Comparison of ENCODE assay signal across 8 cellular contexts in genomic region chr7:85554294-85554877, GRCh38.
DNase-seq lines count a peak whose midpoint lies in the region; ATAC-seq and TF ChIP-seq lines count a peak whose summit lies in the region.

No MANE protein-coding gene starts in this region.

- H3K9ac ChIP-seq in HCT116 (ENCODE audit: low read length) = no peak overlapping the region
- no peak overlapping the region for H3K9ac ChIP-seq in MM.1S (ENCODE audit: low read length)
- H3K9ac ChIP-seq in trophoblast cell (ENCODE audit: low read length) = no peak overlapping the region

- H3K4me3 ChIP-seq in HCT116 (replicated peaks in 1 of 2; ENCODE audit: low read depth in 1 of 2, low read length in 2 of 2) (no peak overlapping the region), MM.1S (ENCODE audit: low read length) (no peak overlapping the region), trophoblast cell (ENCODE audit: low read depth, low read length) (no peak overlapping the region)

- RAD21 ChIA-PET in HCT116 (lab: Charles Lee; ENCODE audit: low non-redundant PET in 1 of 2, low total read pairs in 2 of 2, uncharacterized antibody in 2 of 2, unreplicated experiment in 2 of 2) = interaction anchor here in 1 of 2 experiments (0.9 kb wide), 1 partner anchor 513 kb away, joined by 4 read pairs; no protein-coding TSS in a partner anchor

- no peak overlapping the region for H3K27ac ChIP-seq in HCT116 (ENCODE audit: low read depth, low read length)
- no peak overlapping the region for H3K27ac ChIP-seq in MM.1S (ENCODE audit: low read length)
- H3K27ac ChIP-seq in trophoblast cell (ENCODE audit: low read depth, low read length) = no peak overlapping the region

- POLR2A ChIA-PET in HCT116 (lab: Charles Lee) = no interaction called here

- H3K4me2 ChIP-seq in HCT116 (ENCODE audit: low read length) = no peak overlapping the region
- H3K4me2 ChIP-seq in MM.1S (ENCODE audit: low read depth, low read length) = no peak overlapping the region
- no peak overlapping the region for H3K4me2 ChIP-seq in trophoblast cell (ENCODE audit: low read length)

- no peaks in the 10 kb centered on the region for H3K4me1 ChIP-seq in HCT116 (ENCODE audit: control insufficient read depth in 1 of 2, insufficient read depth in 2 of 2, low read length in 2 of 2)
- H3K4me1 ChIP-seq in MM.1S (ENCODE audit: low read length) = no peaks in the 10 kb centered on the region
- H3K4me1 ChIP-seq in trophoblast cell (ENCODE audit: control insufficient read depth in 1 of 2, insufficient read depth in 2 of 2, low read length in 2 of 2) = no peaks in the 10 kb centered on the region

- H4K12ac ChIP-seq in trophoblast cell (ENCODE audit: low read depth, low read length) = no peak overlapping the region

- H3F3A ChIP-seq in MM.1S (ENCODE audit: insufficient read depth, low read length) = no peaks in the 10 kb centered on the region

- CTCF ChIA-PET in HCT116 (lab: Charles Lee) = interaction anchor here (0.6 to 1.7 kb wide), 10 partner anchors 10 to 527 kb away, joined by 3 to 6 read pairs (median 3); no protein-coding TSS in a partner anchor

- no peak overlapping the region for H2BK120ac ChIP-seq in trophoblast cell (ENCODE audit: insufficient read depth, low read length, poor library complexity)

- DNase-seq in stimulated activated CD4-positive, alpha-beta T cell treated with anti-CD3 and anti-CD28 coated beads, Interleukin-15, amount 100 ng/mL, for 24 hours = peak; percentile 3
- DNase-seq in stimulated activated CD4-positive, alpha-beta T cell treated with anti-CD3 and anti-CD28 coated beads, Interleukin-2, amount 100 ng/mL, for 24 hours = no peak
- DNase-seq in HCT116 (ENCODE audit: low read depth, low spot score) (peak; percentile 37), MM.1S (peak; percentile 70), SHP77 treated with DMSO at 0.1 percent for 48 hours (lab: John Stamatoyannopoulos, UW) (peak; percentile 7), fibroblast of gingiva (ENCODE audit: low read depth) (peak; percentile 73), trophoblast cell (peak; percentile 52 to 91)

- H3K79me2 ChIP-seq in HCT116 (ENCODE audit: insufficient read depth, low read length) = no peaks in the 10 kb centered on the region
- no peaks in the 10 kb centered on the region for H3K79me2 ChIP-seq in MM.1S (ENCODE audit: low read length)
- no peaks in the 10 kb centered on the region for H3K79me2 ChIP-seq in trophoblast cell (ENCODE audit: control insufficient read depth, insufficient read depth, low read length, poor library complexity)

- peak; percentile 49 to 82 (median 59); a peak in 5 of 6 replicates for TF ChIP-seq CTCF in HCT116 (IDR thresholded peaks at IDR 0.05 in 2 of 3, conservative IDR thresholded peaks at IDR 0.05 in 1 of 3; ENCODE audit: borderline replicate concordance in 1 of 3, insufficient read depth in 1 of 3, low read depth in 2 of 3, low read length in 2 of 3)
- TF ChIP-seq CTCF in MM.1S (IDR thresholded peaks at IDR 0.05; ENCODE audit: low read length) = peak; percentile 79

- H3K36me3 ChIP-seq in HCT116 (ENCODE audit: control insufficient read depth in 1 of 2, insufficient read depth in 2 of 2, low read length in 2 of 2) (no peaks in the 10 kb centered on the region), MM.1S (replicated peaks; ENCODE audit: insufficient read depth, low read length) (no peaks in the 10 kb centered on the region), trophoblast cell (ENCODE audit: control insufficient read depth in 1 of 2, insufficient read depth in 2 of 2, low read length in 2 of 2) (no peaks in the 10 kb centered on the region)

- H2AK5ac ChIP-seq in trophoblast cell (ENCODE audit: low read length) = no peak overlapping the region

- H2AFZ ChIP-seq in HCT116 (ENCODE audit: low read depth, low read length, poor library complexity, severe bottlenecking) (no peak overlapping the region), MM.1S (ENCODE audit: low read length) (no peak overlapping the region), trophoblast cell (ENCODE audit: insufficient read depth, low read length, poor library complexity) (no peak overlapping the region)

- H3K9me2 ChIP-seq in HCT116 (ENCODE audit: insufficient read depth) (no peaks in the 10 kb centered on the region), MM.1S (replicated peaks; ENCODE audit: insufficient read depth, low read length) (no peaks in the 10 kb centered on the region)

- no peaks in the 10 kb centered on the region for H3K79me1 ChIP-seq in trophoblast cell (ENCODE audit: low read length)

- no peak overlapping the region for H3K18ac ChIP-seq in trophoblast cell (ENCODE audit: low read length)

- no TSS peak for BruUV-seq in HCT116 (replicated peaks; lab: Mats Ljungman, UMichigan)

- intact Hi-C loops in HCT116 (cut with micrococcal nuclease) = loop anchor here (1.0 kb wide), 1 partner anchor 513 kb away; no protein-coding TSS in a partner anchor

- ATAC-seq in HCT116 = peak; percentile 54
- ATAC-seq in GM21515 (IDR thresholded peaks at IDR 0.05; ENCODE audit: unreplicated experiment) = no peak

- no peak overlapping the region for H3K14ac ChIP-seq in trophoblast cell (ENCODE audit: low read length)

- H4K91ac ChIP-seq in trophoblast cell (ENCODE audit: low read depth, low read length) = no peak overlapping the region

- no peak overlapping the region for H2BK5ac ChIP-seq in trophoblast cell (ENCODE audit: low read depth, low read length, poor library complexity)

- H3K27me3 ChIP-seq in HCT116 (ENCODE audit: insufficient read depth, low read length) (no peaks in the 10 kb centered on the region), MM.1S (replicated peaks; ENCODE audit: insufficient read depth, low read length) (no peaks in the 10 kb centered on the region), trophoblast cell (ENCODE audit: insufficient read depth, low read length) (no peaks in the 10 kb centered on the region)

- TF ChIP-seq RAD21 in HCT116 (IDR thresholded peaks at IDR 0.05; ENCODE audit: low read depth) = peak; percentile 63

- H3K23ac ChIP-seq in trophoblast cell (ENCODE audit: low read length) = no peak overlapping the region

- H3K4ac ChIP-seq in trophoblast cell (ENCODE audit: low read depth, low read length) = no peak overlapping the region

- no peak for TF ChIP-seq POLR2A in HCT116 (IDR thresholded peaks at IDR 0.05; ENCODE audit: borderline replicate concordance, extremely low read depth, insufficient read depth, insufficient read length)

- H4K20me1 ChIP-seq in HCT116 (ENCODE audit: insufficient read depth) = no peaks in the 10 kb centered on the region
- H4K20me1 ChIP-seq in MM.1S (ENCODE audit: insufficient read depth, low read length) = no peaks in the 10 kb centered on the region

- no peak overlapping the region for H4K8ac ChIP-seq in trophoblast cell (ENCODE audit: low read depth, low read length)

- WGBS in trophoblast cell (ENCODE audit: extremely low coverage, insufficient coverage, insufficient read length) = no CpG with 5 or more reads among the region's 1 CpG

- H2BK12ac ChIP-seq in trophoblast cell (ENCODE audit: low read length) = no peak overlapping the region

- no peaks in the 10 kb centered on the region for H3K9me3 ChIP-seq in HCT116 (ENCODE audit: control insufficient read depth in 1 of 2, insufficient read depth in 1 of 2, low read depth in 1 of 2, low read length in 2 of 2)
- no peaks in the 10 kb centered on the region for H3K9me3 ChIP-seq in MM.1S (replicated peaks; ENCODE audit: insufficient read depth, low read length)
- H3K9me3 ChIP-seq in trophoblast cell (ENCODE audit: insufficient read depth, low read depth, low read length) = no peaks in the 10 kb centered on the region

TF ChIP-seq in HCT116, 20 proteins besides CTCF, POLR2A, EP300 and RAD21:
- no peak for TF ChIP-seq FOSL1 (IDR thresholded peaks at IDR 0.05; ENCODE audit: low read depth)
- no peak for TF ChIP-seq SRF (IDR thresholded peaks at IDR 0.05; ENCODE audit: low read depth)
- TF ChIP-seq SIN3A (IDR thresholded peaks at IDR 0.05; ENCODE audit: low read depth) = no peak

Comparison
In these comparisons a context has a peak if more than half of its experiments do, and no peak if none do; other contexts are left out.
1. DNase-seq: peak in stimulated activated CD4-positive, alpha-beta T cell treated with anti-CD3 and anti-CD28 coated beads, Interleukin-15, amount 100 ng/mL, for 24 hours (single experiment), HCT116 (single experiment), MM.1S (single experiment), SHP77 treated with DMSO at 0.1 percent for 48 hours (single experiment), fibroblast of gingiva (single experiment) and trophoblast cell (2 of 2); none in stimulated activated CD4-positive, alpha-beta T cell treated with anti-CD3 and anti-CD28 coated beads, Interleukin-2, amount 100 ng/mL, for 24 hours (0 of 2).